1 cellular context compared by ENCODE assay signal in the genomic region with DNA sequence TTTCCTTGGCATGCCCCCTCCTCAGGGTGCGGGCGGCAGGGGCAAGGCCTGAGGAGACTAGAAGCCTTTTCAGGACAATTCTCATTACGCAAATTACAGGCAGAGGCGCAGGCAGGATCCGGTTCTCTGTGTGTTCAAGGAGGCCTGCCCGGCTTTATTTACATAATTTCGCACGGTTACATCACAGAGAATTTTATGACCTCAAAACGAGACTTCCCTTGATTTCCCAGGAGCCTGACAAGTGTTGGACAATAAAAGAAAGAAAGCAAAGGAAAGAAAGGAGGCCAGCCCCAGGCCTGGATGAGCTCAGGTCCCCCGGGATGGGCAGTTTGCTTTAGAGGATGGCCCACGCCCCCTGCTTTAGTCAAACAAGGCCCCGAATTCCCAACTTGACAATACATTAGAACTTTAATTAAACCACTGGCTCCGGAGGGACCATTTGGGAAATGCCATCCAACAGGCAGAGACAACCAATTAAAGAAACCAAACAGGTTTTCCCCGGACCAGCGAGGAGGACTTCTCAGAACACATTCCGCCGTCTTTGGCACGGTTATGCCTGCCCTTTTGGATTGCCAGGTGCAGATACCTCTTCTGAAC.
TF ChIP-seq lines count a peak whose summit lies in the region.

No MANE protein-coding gene starts in this region.

TF ChIP-seq in HEK293, 187 proteins besides CTCF, POLR2A, EP300 and RAD21 (continued from another document and continues in another):
- TF ChIP-seq, protein P1, sequence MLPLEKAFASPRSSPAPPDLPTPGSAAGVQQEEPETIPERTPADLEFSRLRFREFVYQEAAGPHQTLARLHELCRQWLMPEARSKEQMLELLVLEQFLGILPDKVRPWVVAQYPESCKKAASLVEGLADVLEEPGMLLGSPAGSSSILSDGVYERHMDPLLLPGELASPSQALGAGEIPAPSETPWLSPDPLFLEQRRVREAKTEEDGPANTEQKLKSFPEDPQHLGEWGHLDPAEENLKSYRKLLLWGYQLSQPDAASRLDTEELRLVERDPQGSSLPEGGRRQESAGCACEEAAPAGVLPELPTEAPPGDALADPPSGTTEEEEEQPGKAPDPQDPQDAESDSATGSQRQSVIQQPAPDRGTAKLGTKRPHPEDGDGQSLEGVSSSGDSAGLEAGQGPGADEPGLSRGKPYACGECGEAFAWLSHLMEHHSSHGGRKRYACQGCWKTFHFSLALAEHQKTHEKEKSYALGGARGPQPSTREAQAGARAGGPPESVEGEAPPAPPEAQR (tag by site-specific recombination; IDR thresholded peaks at IDR 0.05) = no peak
- TF ChIP-seq ZNF426 (tag by site-specific recombination; IDR thresholded peaks at IDR 0.05) (no peak), ZEB2 (tag by site-specific recombination; IDR thresholded peaks at IDR 0.05) (peak; percentile 94), SALL2 (tag by site-specific recombination; IDR thresholded peaks at IDR 0.05; ENCODE audit: borderline replicate concordance) (no peak), ELK4 (IDR thresholded peaks at IDR 0.05; ENCODE audit: borderline replicate concordance, low read depth, low read length) (no peak), ZNF239 (tag by site-specific recombination; IDR thresholded peaks at IDR 0.05) (no peak), ZNF48 (tag by site-specific recombination; IDR thresholded peaks at IDR 0.05) (no peak), ZNF214 (tag by site-specific recombination; IDR thresholded peaks at IDR 0.05; ENCODE audit: borderline replicate concordance) (no peak), ZNF558 (tag by site-specific recombination; IDR thresholded peaks at IDR 0.05) (peak; percentile 14; the same call in 1 of the 2 replicates), PRDM10 (tag by site-specific recombination; IDR thresholded peaks at IDR 0.05) (no peak), ZBTB48 (tag by site-specific recombination; IDR thresholded peaks at IDR 0.05) (no peak), ZNF585B (tag by site-specific recombination; IDR thresholded peaks at IDR 0.05) (no peak), ZFHX2 (tag by site-specific recombination; conservative IDR thresholded peaks at IDR 0.05) (no peak; the same call in 1 of the 2 replicates), ZNF211 (tag by site-specific recombination; IDR thresholded peaks at IDR 0.05; ENCODE audit: low read depth) (no peak), ZNF501 (tag by site-specific recombination; IDR thresholded peaks at IDR 0.05) (no peak), ZNF837 (tag by site-specific recombination; IDR thresholded peaks at IDR 0.05) (no peak), ZNF677 (tag by site-specific recombination; IDR thresholded peaks at IDR 0.05) (no peak), TSHZ1 (tag by site-specific recombination; IDR thresholded peaks at IDR 0.05; ENCODE audit: borderline replicate concordance) (peak; percentile 78), SP3 (tag by site-specific recombination; IDR thresholded peaks at IDR 0.05) (no peak), OVOL3 (tag by site-specific recombination; IDR thresholded peaks at IDR 0.05) (no peak; the same call in 1 of the 2 replicates), ZNF692 (tag by site-specific recombination; IDR thresholded peaks at IDR 0.05) (no peak), ZNF292 (tag by site-specific recombination; IDR thresholded peaks at IDR 0.05; ENCODE audit: borderline replicate concordance, low read depth) (no peak), ZIC2 (tag by site-specific recombination; IDR thresholded peaks at IDR 0.05) (no peak), ZNF140 (tag by site-specific recombination; IDR thresholded peaks at IDR 0.05) (no peak), KLF16 (tag by site-specific recombination; IDR thresholded peaks at IDR 0.05) (peak; percentile 72), ZNF19 (tag by site-specific recombination; IDR thresholded peaks at IDR 0.05; ENCODE audit: low read depth) (no peak), REST (tag by site-specific recombination; IDR thresholded peaks at IDR 0.05) (no peak), ZFP3 (tag by site-specific recombination; IDR thresholded peaks at IDR 0.05; ENCODE audit: low read depth) (no peak), ZNF670 (tag by site-specific recombination; IDR thresholded peaks at IDR 0.05; ENCODE audit: low read depth) (no peak), GLIS2 (tag by site-specific recombination; IDR thresholded peaks at IDR 0.05) (no peak), ZNF221 (tag by site-specific recombination; IDR thresholded peaks at IDR 0.05; ENCODE audit: borderline replicate concordance) (no peak), ZNF24 (tag by site-specific recombination; IDR thresholded peaks at IDR 0.05) (0 out of 2 replicates have a peak, but pooled peaks have one; percentile 23), ZBTB17 (tag by site-specific recombination; IDR thresholded peaks at IDR 0.05) (0 out of 2 replicates have a peak, but pooled peaks have one; percentile 59), WT1 (tag by site-specific recombination; IDR thresholded peaks at IDR 0.05) (peak; percentile 79), FEZF1 (tag by site-specific recombination; IDR thresholded peaks at IDR 0.05) (peak; percentile 78), ZNF157 (tag by site-specific recombination; IDR thresholded peaks at IDR 0.05) (no peak), KLF17 (tag by site-specific recombination; IDR thresholded peaks at IDR 0.05) (peak; percentile 86), ZNF510 (tag by site-specific recombination; IDR thresholded peaks at IDR 0.05; ENCODE audit: insufficient replicate concordance) (no peak), ZNF324 (tag by site-specific recombination; IDR thresholded peaks at IDR 0.05) (peak; percentile 76; the same call in 1 of the 2 replicates)
- TF ChIP-seq, protein P2, sequence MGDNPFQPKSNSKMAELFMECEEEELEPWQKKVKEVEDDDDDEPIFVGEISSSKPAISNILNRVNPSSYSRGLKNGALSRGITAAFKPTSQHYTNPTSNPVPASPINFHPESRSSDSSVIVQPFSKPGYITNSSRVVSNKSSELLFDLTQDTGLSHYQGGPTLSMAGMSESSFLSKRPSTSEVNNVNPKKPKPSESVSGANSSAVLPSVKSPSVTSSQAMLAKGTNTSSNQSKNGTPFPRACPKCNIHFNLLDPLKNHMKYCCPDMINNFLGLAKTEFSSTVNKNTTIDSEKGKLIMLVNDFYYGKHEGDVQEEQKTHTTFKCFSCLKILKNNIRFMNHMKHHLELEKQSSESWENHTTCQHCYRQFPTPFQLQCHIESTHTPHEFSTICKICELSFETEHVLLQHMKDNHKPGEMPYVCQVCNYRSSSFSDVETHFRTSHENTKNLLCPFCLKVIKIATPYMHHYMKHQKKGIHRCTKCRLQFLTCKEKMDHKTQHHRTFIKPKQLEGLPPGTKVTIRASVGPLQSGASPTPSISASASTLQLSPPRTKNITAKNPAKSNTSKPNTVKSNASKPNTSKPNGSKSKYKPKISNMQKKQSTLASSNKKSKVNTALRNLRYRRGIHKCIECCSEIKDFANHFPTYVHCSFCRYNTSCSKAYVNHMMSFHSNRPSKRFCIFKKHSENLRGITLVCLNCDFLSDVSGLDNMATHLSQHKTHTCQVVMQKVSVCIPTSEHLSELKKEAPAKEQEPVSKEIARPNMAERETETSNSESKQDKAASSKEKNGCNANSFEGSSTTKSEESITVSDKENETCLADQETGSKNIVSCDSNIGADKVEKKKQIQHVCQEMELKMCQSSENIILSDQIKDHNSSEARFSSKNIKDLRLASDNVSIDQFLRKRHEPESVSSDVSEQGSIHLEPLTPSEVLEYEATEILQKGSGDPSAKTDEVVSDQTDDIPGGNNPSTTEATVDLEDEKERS (tag by site-specific recombination; IDR thresholded peaks at IDR 0.05) = no peak
